Comparison of ENCODE assay signal across 10 cellular contexts in the genomic region with DNA sequence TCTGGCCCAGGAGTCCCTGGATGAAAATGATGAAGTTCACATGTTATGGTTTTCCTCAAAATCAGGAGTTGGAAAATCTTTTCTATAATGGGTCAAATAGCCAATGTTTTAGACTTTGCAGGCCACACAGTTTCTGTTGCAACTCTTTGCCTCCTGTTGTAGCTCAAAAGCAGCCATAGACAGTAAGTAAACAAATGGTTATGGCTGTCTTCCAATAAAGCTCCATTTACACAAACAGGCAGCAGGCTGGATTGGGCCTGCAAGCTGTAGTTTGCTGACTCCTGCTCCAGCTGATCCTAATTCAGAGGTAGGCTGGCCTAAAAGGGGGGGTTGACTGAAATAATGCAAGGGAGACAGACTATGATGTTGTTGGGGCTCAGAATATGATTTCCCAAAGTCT. TPM values are rescaled to one million over a fixed set of nuclear protein-coding genes. Genes with fewer than 3 reads are reported as not detected.
DNase-seq lines count a peak whose midpoint lies in the region; ATAC-seq, FAIRE-seq and TF ChIP-seq lines count a peak whose summit lies in the region.
"Had no signal": no experiment of that assay in that cellular context is flagged by ENCODE, and none has a peak within 500 bp of the region (broad histone marks: within the 10 kb centered on the region; RNA-seq: fewer than 3 reads in every experiment).

No MANE protein-coding gene starts in this region.

- no peaks in the 10 kb centered on the region for H3K9me3 Mint-ChIP-seq in mesothelial cell of epicardium
- H3K9me3 Mint-ChIP-seq: CD8-positive, alpha-beta memory T cell had no signal

- H3K4me3 Mint-ChIP-seq in mesothelial cell of epicardium = no peak overlapping the region
- H3K4me3 Mint-ChIP-seq: CD8-positive, alpha-beta memory T cell had no signal

- no peaks in the 10 kb centered on the region for H3K36me3 ChIP-seq in breast epithelium
- no peaks in the 10 kb centered on the region for H3K36me3 ChIP-seq in OCI-LY7 (ENCODE audit: insufficient read depth, low read length)

- intact Hi-C loops in breast epithelium (cut with DNase I; ENCODE audit: low total_unique reads) (no loop called here), OCI-LY7 (cut with micrococcal nuclease; ENCODE audit: unreplicated experiment) (no loop called here)

- POLR2A ChIA-PET in OCI-LY7 (lab: Charles Lee) = interaction anchor here (0.6 kb wide), 1 partner anchor 474 kb away, joined by 5 read pairs; no protein-coding TSS in a partner anchor

- H3K27me3 Mint-ChIP-seq in mesothelial cell of epicardium (ENCODE audit: low read depth) = no peaks in the 10 kb centered on the region

- H3K27ac Mint-ChIP-seq in mesothelial cell of epicardium = peak overlapping the region; percentile 98

- peaks cover 97% of the 10 kb centered on the region for H3K4me1 Mint-ChIP-seq in mesothelial cell of epicardium
- H3K4me1 Mint-ChIP-seq: CD8-positive, alpha-beta memory T cell had no signal

- no peak overlapping the region for H2AFZ ChIP-seq in OCI-LY7 (ENCODE audit: low read length)

- H4K20me1 ChIP-seq in OCI-LY7 (ENCODE audit: insufficient read depth, low read length) = no peaks in the 10 kb centered on the region

- no peak for TF ChIP-seq POLR2A in breast epithelium (IDR thresholded peaks at IDR 0.05)

- TF ChIP-seq CTCF in AG09309 (IDR thresholded peaks at IDR 0.05; ENCODE audit: control insufficient read depth, insufficient read depth, low read depth, low read length, missing control alignments) = no peak
- no peak for TF ChIP-seq CTCF in breast epithelium (IDR thresholded peaks at IDR 0.05)
- no peak for TF ChIP-seq CTCF in mesothelial cell of epicardium (IDR thresholded peaks at IDR 0.05; ENCODE audit: unreplicated experiment)
- no peak for TF ChIP-seq CTCF in OCI-LY7 (conservative IDR thresholded peaks at IDR 0.05; ENCODE audit: low read length)
- TF ChIP-seq CTCF in D721Med (IDR thresholded peaks at IDR 0.05; ENCODE audit: insufficient read depth, missing control alignments) = no peak

- ATAC-seq in GM19463 (IDR thresholded peaks at IDR 0.05; ENCODE audit: unreplicated experiment) (no peak), HG03095 (IDR thresholded peaks at IDR 0.05; ENCODE audit: unreplicated experiment) (no peak)

- H3K9me3 ChIP-seq in breast epithelium = no peaks in the 10 kb centered on the region
- H3K9me3 ChIP-seq in OCI-LY7 (ENCODE audit: low read length) = no peaks in the 10 kb centered on the region

- no TSS peak for BruUV-seq in OCI-LY7 (replicated peaks; lab: Mats Ljungman, UMichigan)

- FAIRE-seq in D721Med (lab: Jason Lieb, UNC) = no peak

- no peaks in the 10 kb centered on the region for H3K36me3 Mint-ChIP-seq in mesothelial cell of epicardium
- H3K36me3 Mint-ChIP-seq: CD8-positive, alpha-beta memory T cell had no signal

- H3K4me1 ChIP-seq in breast epithelium (no peaks in the 10 kb centered on the region), OCI-LY7 (ENCODE audit: insufficient read depth, low read length, poor library complexity, severe bottlenecking) (no peaks in the 10 kb centered on the region)

- H3K4me3 ChIP-seq in AG09309 (ENCODE audit: control insufficient read depth, low read depth, low read length) (no peak overlapping the region), breast epithelium (no peak overlapping the region), OCI-LY7 (ENCODE audit: low read depth, low read length, poor library complexity, severe bottlenecking) (no peak overlapping the region)

- H3K4me2 ChIP-seq in OCI-LY7 (ENCODE audit: low read length) = no peak overlapping the region

- no peaks in the 10 kb centered on the region for H3K79me2 ChIP-seq in OCI-LY7 (ENCODE audit: insufficient read depth, low read depth, low read length)

- H3K27me3 ChIP-seq in breast epithelium = no peaks in the 10 kb centered on the region

- no peaks in the 10 kb centered on the region for H3K9me2 ChIP-seq in OCI-LY7 (ENCODE audit: insufficient read depth, low read length)

- CTCF ChIA-PET in OCI-LY7 (lab: Charles Lee; ENCODE audit: unreplicated experiment) = no interaction called here

- DNase-seq in AG09309 (ENCODE audit: low read depth) (peak; percentile 27), NCI-H1105 treated with DMSO at 0.1 percent for 48 hours (lab: John Stamatoyannopoulos, UW) (peak; percentile 82), breast epithelium (ENCODE audit: low spot score in 2 of 2) (no peak), mesothelial cell of epicardium (ENCODE audit: low spot score in 2 of 2, unreplicated experiment in 2 of 2) (no peak), OCI-LY7 (ENCODE audit: low spot score) (no peak), D721Med (ENCODE audit: insufficient read length, low spot score) (no peak)
- DNase-seq: CD8-positive, alpha-beta memory T cell; Karpas-422 had no signal

- H3K27ac ChIP-seq in breast epithelium = peak overlapping the region; percentile 29 to 50
- H3K27ac ChIP-seq in OCI-LY7 (ENCODE audit: low read depth, low read length, poor library complexity, severe bottlenecking) = no peak overlapping the region

RNA-seq across cellular contexts. Expression of a gene that starts 33.0 kb away (rescaled TPM):
- total RNA-seq in breast epithelium (1 to 10 TPM in 2 of 3 donors, under 1 TPM in 1; 0.96 to 6.6 (median 3.4) TPM), mesothelial cell of epicardium (25.5 to 28.1 TPM (median 25.7 TPM) in 3 replicates), OCI-LY7 (2022) (not detected in 2 replicates)
- total RNA-seq in OCI-LY7 (2014; rRNA removed; shearing (Covaris generic)) = not detected in 2 replicates

Comparison
In these comparisons a context has a peak if more than half of its experiments do, and no peak if none do; other contexts are left out.
1. DNase-seq: peak in AG09309 (single experiment) and NCI-H1105 treated with DMSO at 0.1 percent for 48 hours (single experiment); none in breast epithelium (0 of 2), mesothelial cell of epicardium (0 of 2), OCI-LY7 (single experiment) and D721Med (single experiment).